ENCODE assay signal across 1 cellular context in the genomic region with DNA sequence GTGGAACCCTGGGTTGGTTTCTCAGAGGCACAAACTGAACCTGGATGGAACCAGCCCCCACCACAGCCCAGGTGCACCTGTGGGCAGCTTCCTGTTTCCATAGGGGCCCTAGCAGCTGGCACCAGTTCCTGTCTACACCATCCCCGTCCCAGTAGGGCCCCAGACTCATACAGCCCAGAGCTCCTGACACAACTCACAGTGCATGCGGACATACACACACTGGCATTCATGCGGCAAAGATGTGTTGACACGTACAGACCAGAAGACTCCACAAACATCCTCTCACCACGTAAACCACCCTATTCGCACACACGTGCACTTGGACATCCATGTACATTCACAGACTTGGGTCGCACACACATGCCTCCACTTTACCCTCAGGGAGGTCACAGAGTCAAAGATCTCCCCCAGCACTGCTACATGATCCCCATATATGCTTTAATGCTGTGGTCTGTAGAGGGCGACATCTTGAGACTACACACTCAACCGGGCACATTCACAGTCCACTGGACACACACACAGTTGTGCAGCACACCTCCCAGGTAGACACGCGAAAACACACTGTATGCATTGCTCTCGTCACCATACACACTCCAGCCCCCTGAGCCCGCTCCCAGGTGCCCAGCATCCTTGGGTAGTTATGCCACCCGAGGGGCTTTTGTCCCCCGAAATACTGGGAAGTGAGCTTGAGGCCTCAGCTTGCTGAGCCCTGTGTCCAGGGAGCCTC.
TF ChIP-seq lines count a peak whose summit lies in the region.

No MANE protein-coding gene starts in this region.

TF ChIP-seq in GM12878, 131 proteins besides CTCF, POLR2A, EP300 and RAD21 (continued from another document):
- TF ChIP-seq ZBTB11 (CRISPR knock-in tag; IDR thresholded peaks at IDR 0.05) (no peak), BHLHE40 (IDR thresholded peaks at IDR 0.05; ENCODE audit: borderline replicate concordance in 1 of 2, low read depth in 2 of 2, low read length in 1 of 2) (peak; percentile 73 to 86; a peak in 3 of 4 replicates), MLLT1 (IDR thresholded peaks at IDR 0.05) (peak; percentile 49; the same call in 1 of the 2 replicates), ATF7 (IDR thresholded peaks at IDR 0.05; ENCODE audit: low read depth) (0 out of 2 replicates have a peak, but pooled peaks have one; percentile 32), SMAD1 (IDR thresholded peaks at IDR 0.05; ENCODE audit: low read depth, partially characterized antibody) (no peak), CHD1 (IDR thresholded peaks at IDR 0.05; ENCODE audit: low read depth, low read length) (no peak), NFYA (IDR thresholded peaks at IDR 0.05; ENCODE audit: borderline replicate concordance, low read depth, low read length) (no peak)
- TF ChIP-seq, protein P1, sequence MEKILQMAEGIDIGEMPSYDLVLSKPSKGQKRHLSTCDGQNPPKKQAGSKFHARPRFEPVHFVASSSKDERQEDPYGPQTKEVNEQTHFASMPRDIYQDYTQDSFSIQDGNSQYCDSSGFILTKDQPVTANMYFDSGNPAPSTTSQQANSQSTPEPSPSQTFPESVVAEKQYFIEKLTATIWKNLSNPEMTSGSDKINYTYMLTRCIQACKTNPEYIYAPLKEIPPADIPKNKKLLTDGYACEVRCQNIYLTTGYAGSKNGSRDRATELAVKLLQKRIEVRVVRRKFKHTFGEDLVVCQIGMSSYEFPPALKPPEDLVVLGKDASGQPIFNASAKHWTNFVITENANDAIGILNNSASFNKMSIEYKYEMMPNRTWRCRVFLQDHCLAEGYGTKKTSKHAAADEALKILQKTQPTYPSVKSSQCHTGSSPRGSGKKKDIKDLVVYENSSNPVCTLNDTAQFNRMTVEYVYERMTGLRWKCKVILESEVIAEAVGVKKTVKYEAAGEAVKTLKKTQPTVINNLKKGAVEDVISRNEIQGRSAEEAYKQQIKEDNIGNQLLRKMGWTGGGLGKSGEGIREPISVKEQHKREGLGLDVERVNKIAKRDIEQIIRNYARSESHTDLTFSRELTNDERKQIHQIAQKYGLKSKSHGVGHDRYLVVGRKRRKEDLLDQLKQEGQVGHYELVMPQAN (conservative IDR thresholded peaks at IDR 0.05): 0 out of 2 replicates have a peak, but pooled peaks have one; percentile 43
